Comparison of ENCODE assay signal across 17 cellular contexts in the genomic region with DNA sequence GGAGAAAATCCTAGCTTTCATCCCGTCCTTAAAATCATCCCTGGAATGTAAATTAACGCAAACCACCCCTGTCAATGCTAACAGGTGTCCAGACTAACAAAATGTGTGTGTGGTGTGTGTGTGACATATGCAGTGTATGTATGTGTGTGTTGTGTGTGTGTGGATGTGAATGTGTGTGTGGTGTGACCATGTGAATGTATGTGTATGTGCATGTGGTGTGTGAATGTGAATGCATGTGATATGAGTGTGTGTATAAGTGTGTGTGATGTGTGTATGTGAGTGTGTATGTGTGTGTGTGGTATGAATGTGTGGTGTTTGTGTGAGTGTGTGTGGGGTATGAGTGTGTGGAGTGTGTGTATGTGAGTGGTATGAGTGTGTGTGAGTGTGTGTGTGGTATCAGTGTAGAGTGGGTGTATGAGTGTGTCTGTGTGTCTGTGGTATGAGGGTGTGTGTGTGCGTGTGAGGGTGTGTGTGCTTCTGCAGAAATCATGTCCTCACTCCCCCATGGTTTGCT.
DNase-seq lines count a peak whose midpoint lies in the region; ATAC-seq, FAIRE-seq and TF ChIP-seq lines count a peak whose summit lies in the region.
"Had no signal": no experiment of that assay in that cellular context is flagged by ENCODE, and none has a peak within 500 bp of the region (broad histone marks: within the 10 kb centered on the region; RNA-seq: fewer than 3 reads in every experiment).

No MANE protein-coding gene starts in this region.

- H2AK9ac ChIP-seq in IMR-90 (replicated peaks; ENCODE audit: low read depth, low read length, poor library complexity): no peak overlapping the region

- TF ChIP-seq EP300 in H1 (IDR thresholded peaks at IDR 0.05; ENCODE audit: borderline replicate concordance in 1 of 2, low read depth in 2 of 2, low read length in 2 of 2): no peak

- dilution Hi-C loops in IMR-90 (cut with HindIII; ENCODE audit: low sequenced_read_pairs, unreplicated experiment): no loop called here

- FAIRE-seq in H1 (lab: Jason Lieb, UNC): no peak
- FAIRE-seq: A549, D721Med, G401.6, K562 had no signal

- H3K56ac ChIP-seq in IMR-90 (ENCODE audit: extremely low read depth, insufficient read depth, low read length) (no peak overlapping the region), H1 (replicated peaks; ENCODE audit: insufficient read length, low read depth, low read length) (peak overlapping the region; percentile 77)

- H2BK20ac ChIP-seq in IMR-90 (ENCODE audit: low read depth, low read length): no peak overlapping the region
- H2BK20ac ChIP-seq in H1 (ENCODE audit: low read length): 0 out of 2 replicates have a peak overlapping the region, but pooled peaks have one; percentile 32

- TF ChIP-seq CTCF in IMR-90 (conservative IDR thresholded peaks at IDR 0.05; ENCODE audit: low read depth, low read length) (no peak), H1 (IDR thresholded peaks at IDR 0.05; ENCODE audit: control extremely low read depth in 1 of 3, insufficient read depth in 1 of 3, low read depth in 1 of 3, low read length in 3 of 3) (no peak), osteoblast (IDR thresholded peaks at IDR 0.05; ENCODE audit: extremely low read depth, low read depth, low read length) (no peak), GM10248 (IDR thresholded peaks at IDR 0.05; ENCODE audit: control extremely low read depth, extremely low read depth, low read depth, missing control alignments) (no peak)

- no peak overlapping the region for H3K14ac ChIP-seq in IMR-90 (replicated peaks; ENCODE audit: low read depth, low read length)
- H3K14ac ChIP-seq in H1 (ENCODE audit: insufficient read length): peak overlapping the region; percentile 66

- H2BK5ac ChIP-seq in IMR-90 (ENCODE audit: low read depth, low read length, poor library complexity, severe bottlenecking) (peak overlapping the region; percentile 88), H1 (ENCODE audit: low read depth, low read length) (peak overlapping the region; percentile 9; the same call in 1 of the 2 replicates)

- no peak overlapping the region for H3K23ac ChIP-seq in IMR-90 (ENCODE audit: low read depth, low read length)
- H3K23ac ChIP-seq in H1 (ENCODE audit: insufficient read length): no peak overlapping the region

- H3K79me1 ChIP-seq in IMR-90 (ENCODE audit: low read depth in 1 of 2, low read length in 2 of 2): no peaks in the 10 kb centered on the region
- H3K79me1 ChIP-seq in H1 (ENCODE audit: low read depth, low read length): no peaks in the 10 kb centered on the region

- H3K36me3 ChIP-seq in IMR-90 (ENCODE audit: control insufficient read depth, insufficient read depth, low read length) (no peaks in the 10 kb centered on the region), H1 (ENCODE audit: control insufficient read depth in 2 of 4, insufficient read depth in 4 of 4, low read length in 3 of 4) (no peaks in the 10 kb centered on the region), osteoblast (ENCODE audit: insufficient read depth, low read length) (no peaks in the 10 kb centered on the region)

- H2AFZ ChIP-seq in IMR-90 (replicated peaks; ENCODE audit: low read length, poor library complexity): no peak overlapping the region
- no peak overlapping the region for H2AFZ ChIP-seq in H1 (ENCODE audit: low read length)
- H2AFZ ChIP-seq in osteoblast (ENCODE audit: low read length): no peak overlapping the region
- H2AFZ ChIP-seq: GM23248 had no signal

- no peaks in the 10 kb centered on the region for H3K27me3 ChIP-seq in IMR-90 (ENCODE audit: control insufficient read depth, insufficient read depth, low read length)
- H3K27me3 ChIP-seq in H1 (replicated peaks in 1 of 4; ENCODE audit: control insufficient read depth in 3 of 4, extremely low read depth in 1 of 4, insufficient read depth in 3 of 4, low read length in 3 of 4): no peaks in the 10 kb centered on the region
- H3K27me3 ChIP-seq in osteoblast (ENCODE audit: insufficient read depth, low read length): no peaks in the 10 kb centered on the region

- no peak for TF ChIP-seq RAD21 in IMR-90 (IDR thresholded peaks at IDR 0.05; ENCODE audit: low read length)
- no peak for TF ChIP-seq RAD21 in H1 (IDR thresholded peaks at IDR 0.05 in 1 of 2, conservative IDR thresholded peaks at IDR 0.05 in 1 of 2; ENCODE audit: low read depth in 2 of 2, low read length in 2 of 2)

- H2BK15ac ChIP-seq in IMR-90 (ENCODE audit: low read depth, low read length) (no peak overlapping the region), H1 (ENCODE audit: low read length) (peak overlapping the region; percentile 84; the same call in 1 of the 2 replicates)

- ATAC-seq in IMR-90 (ENCODE audit: low read depth) (no peak), GM18870 (IDR thresholded peaks at IDR 0.05; ENCODE audit: unreplicated experiment) (no peak)
- ATAC-seq: A549; CD8-positive, alpha-beta T cell; K562 had no signal

- peaks cover 5% of the 10 kb centered on the region; the same call in 1 of the 2 replicates for H3K23me2 ChIP-seq in H1 (ENCODE audit: low read depth, low read length)

- in situ Hi-C loops in IMR-90 (cut with MboI; ENCODE audit: low sequenced_read_pairs): no loop called here

- no peaks in the 10 kb centered on the region for H3K79me2 ChIP-seq in H1 (ENCODE audit: control insufficient read depth in 1 of 2, insufficient read depth in 2 of 2, low read length in 2 of 2)
- no peaks in the 10 kb centered on the region for H3K79me2 ChIP-seq in osteoblast (ENCODE audit: insufficient read depth, low read length)

- no peak overlapping the region for H3K4me3 ChIP-seq in IMR-90 (ENCODE audit: insufficient read depth, low read depth, low read length)
- no peak overlapping the region for H3K4me3 ChIP-seq in H1 (ENCODE audit: extremely low read depth in 1 of 4, insufficient read depth in 2 of 4, low read depth in 3 of 4, low read length in 4 of 4)
- H3K4me3 ChIP-seq in osteoblast (ENCODE audit: insufficient read depth, low read length): no peak overlapping the region
- H3K4me3 ChIP-seq: A549, GM23248, K562 had no signal

- DNase-seq in IMR-90 (no peak), H1 (ENCODE audit: low read depth in 1 of 2, low spot score in 2 of 2) (no peak), osteoblast (ENCODE audit: insufficient read length, low spot score, missing footprints) (peak; percentile 34), NCI-H146 treated with DMSO at 0.1 percent for 48 hours (lab: John Stamatoyannopoulos, UW; ENCODE audit: unreplicated experiment) (no peak), GM10248 (ENCODE audit: extremely low spot score) (no peak), SKM-1 treated with dmso at 0.1 percent for 144 hours (lab: John Stamatoyannopoulos, UW; ENCODE audit: unreplicated experiment) (no peak)
- DNase-seq: COR-L47, DMS153, DMS79 treated with DMSO at 0.1 percent for 48 hours, EL, GM23248 had no signal

- H2BK120ac ChIP-seq in IMR-90 (ENCODE audit: low read depth, low read length): no peak overlapping the region
- no peak overlapping the region for H2BK120ac ChIP-seq in H1 (replicated peaks; ENCODE audit: low read depth, low read length)

- no TSS peak for BruUV-seq in IMR-90 (replicated peaks; lab: Mats Ljungman, UMichigan)

- H3K9me1 ChIP-seq in IMR-90 (ENCODE audit: insufficient read depth, low read length): no peaks in the 10 kb centered on the region

- intact Hi-C loops in IMR-90 (cut with micrococcal nuclease): no loop called here

- H3K9ac ChIP-seq in IMR-90 (ENCODE audit: low read depth, low read length) (no peak overlapping the region), H1 (replicated peaks in 1 of 4; ENCODE audit: extremely low read depth in 1 of 4, low read depth in 3 of 4, low read length in 3 of 4) (no peak overlapping the region)
- H3K9ac ChIP-seq: GM23248 had no signal

- no peak overlapping the region for H3K18ac ChIP-seq in IMR-90 (ENCODE audit: low read depth, low read length)
- no peak overlapping the region for H3K18ac ChIP-seq in H1 (ENCODE audit: extremely low read depth, low read length)

- H4K5ac ChIP-seq in IMR-90 (ENCODE audit: low read depth, low read length) (no peak overlapping the region), H1 (ENCODE audit: insufficient read length, low read depth, low read length) (no peak overlapping the region)

- no CpG with 5 or more reads among the region's 3 CpGs for WGBS in IMR-90 (ENCODE audit: extremely low coverage in 2 of 2, insufficient read length in 1 of 2), 2 experiments
- WGBS in H1 (ENCODE audit: extremely low coverage in 1 of 2, insufficient coverage in 1 of 2, insufficient read length in 1 of 2, insufficient replicate concordance in 2 of 2, low coverage in 1 of 2, low lambda C conversion rate in 2 of 2, missing lambda C conversion rate in 1 of 2), 2 experiments: 95% methylated on average over 3 of the region's 3 CpGs; no CpG with 5 or more reads in 1 of the 2 experiments

- H4K8ac ChIP-seq in IMR-90 (ENCODE audit: low read depth in 2 of 2, low read length in 2 of 2) (no peak overlapping the region), H1 (ENCODE audit: extremely low read depth, insufficient read depth, low read length) (no peak overlapping the region)

- H4K20me1 ChIP-seq in IMR-90 (ENCODE audit: insufficient read depth, low read length): no peaks in the 10 kb centered on the region
- peaks cover 0 to 4% of the 10 kb centered on the region in 2 experiments for H4K20me1 ChIP-seq in H1 (replicated peaks in 1 of 2; ENCODE audit: control insufficient read depth in 1 of 2, insufficient read depth in 2 of 2, low read length in 2 of 2)
- H4K20me1 ChIP-seq in osteoblast (ENCODE audit: insufficient read depth, low read length): no peaks in the 10 kb centered on the region

- TF ChIP-seq POLR2A in IMR-90 (IDR thresholded peaks at IDR 0.05; ENCODE audit: low read depth, low read length) (no peak), H1 (IDR thresholded peaks at IDR 0.05; ENCODE audit: control extremely low read depth in 1 of 2, low read depth in 2 of 2, low read length in 2 of 2) (no peak)

- CTCF ChIA-PET in IMR-90 (lab: Yijun Ruan, JAX) (interaction anchor here (0.6 kb wide), 1 partner anchor 287 kb away, joined by 4 read pairs; no protein-coding TSS in a partner anchor), H1 (lab: Charles Lee; ENCODE audit: partially characterized antibody) (interaction anchor here (1.2 to 2.7 kb wide), 2 partner anchors 30 to 37 kb away, joined by 4 to 9 read pairs; no protein-coding TSS in a partner anchor), GM10248 (lab: Yijun Ruan, JAX) (no interaction called here)

- POLR2A ChIA-PET in IMR-90 (lab: Charles Lee; ENCODE audit: unreplicated experiment): no interaction called here
- POLR2A ChIA-PET in H1 (lab: Charles Lee; ENCODE audit: partially characterized antibody): no interaction called here
- POLR2A ChIA-PET in GM10248 (lab: Yijun Ruan, JAX): no interaction called here

- H3K9me3 ChIP-seq in IMR-90 (ENCODE audit: control insufficient read depth, insufficient read depth, low read length) (peaks cover 51% of the 10 kb centered on the region), H1 (ENCODE audit: insufficient read depth in 2 of 2, low read depth in 1 of 2, low read length in 1 of 2) (no peaks in the 10 kb centered on the region), osteoblast (ENCODE audit: low read depth, low read length) (no peaks in the 10 kb centered on the region)
- H3K9me3 ChIP-seq: A549 had no signal

- H3K4me2 ChIP-seq in IMR-90 (ENCODE audit: low read depth, low read length): no peak overlapping the region
- no peak overlapping the region for H3K4me2 ChIP-seq in H1 (ENCODE audit: insufficient read depth in 1 of 2, low read depth in 2 of 2, low read length in 2 of 2)
- H3K4me2 ChIP-seq in osteoblast (ENCODE audit: insufficient read depth, low read length): no peak overlapping the region
- H3K4me2 ChIP-seq: A549 had no signal

- H3K4me1 ChIP-seq in IMR-90 (ENCODE audit: control insufficient read depth, insufficient read depth, low read length) (no peaks in the 10 kb centered on the region), H1 (replicated peaks in 1 of 4; ENCODE audit: control insufficient read depth in 3 of 4, insufficient read depth in 4 of 4, low read length in 3 of 4) (no peaks in the 10 kb centered on the region; a peak in 1 of 7 replicates), osteoblast (ENCODE audit: insufficient read depth, low read length) (no peaks in the 10 kb centered on the region)
- H3K4me1 ChIP-seq: A549 had no signal

- H2AK5ac ChIP-seq in IMR-90 (ENCODE audit: low read depth, low read length) (no peak overlapping the region), H1 (ENCODE audit: low read depth, low read length) (peak overlapping the region; percentile 71)

- H3K27ac ChIP-seq in IMR-90 (ENCODE audit: insufficient read depth, low read length): no peak overlapping the region
- H3K27ac ChIP-seq in H1 (ENCODE audit: low read depth, low read length): no peak overlapping the region
- no peak overlapping the region for H3K27ac ChIP-seq in osteoblast (ENCODE audit: low read depth, low read length)
- H3K27ac ChIP-seq: A549, GM23248 had no signal

- H3K4ac ChIP-seq in IMR-90 (ENCODE audit: low read depth, low read length) (no peak overlapping the region), H1 (replicated peaks; ENCODE audit: insufficient read length, low read depth, low read length) (peak overlapping the region; percentile 72)

- H4K91ac ChIP-seq in IMR-90 (ENCODE audit: insufficient read depth, low read depth, low read length): no peak overlapping the region
- H4K91ac ChIP-seq in H1 (replicated peaks; ENCODE audit: insufficient read length, low read length): peak overlapping the region; percentile 91

- peak overlapping the region; percentile 56 for H2BK12ac ChIP-seq in H1 (ENCODE audit: low read depth, low read length)
